ENCODE assay signal across 22 cellular contexts in genomic region chr3:151609491-151609890, GRCh38.
"Had no signal": no experiment of that assay in that cellular context is flagged by ENCODE, and none has a peak within 500 bp of the region (broad histone marks: within the 10 kb centered on the region; RNA-seq: fewer than 3 reads in every experiment).

No MANE protein-coding gene starts in this region.

- H3K27ac ChIP-seq: colonic mucosa, esophagus muscularis mucosa, gastrocnemius medialis, heart right ventricle, left lung, lower lobe of right lung had no signal

- H3K4me1 Mint-ChIP-seq: endodermal cell, naive B cell had no signal

- ATAC-seq: effector memory CD8-positive, alpha-beta T cell; gastrocnemius medialis; heart right ventricle; left cardiac atrium; left lung; left ventricle myocardium superior; lower lobe of right lung; mucosa of descending colon had no signal

- H3K36me3 ChIP-seq: colonic mucosa, esophagus muscularis mucosa, gastrocnemius medialis, heart right ventricle, left lung, lower lobe of right lung had no signal

- DNase-seq: colonic mucosa; cortex of kidney; effector CD8-positive, alpha-beta T cell; effector memory CD8-positive, alpha-beta T cell; endodermal cell; foreskin fibroblast; foreskin melanocyte; gastrocnemius medialis; glutamatergic neuron; head of caudate nucleus; heart right ventricle; hippocampal formation; left cardiac atrium; left lung; left ventricle myocardium superior; lower lobe of right lung; mesenchymal stem cell; mucosa of descending colon; naive B cell had no signal

- H3K27me3 Mint-ChIP-seq: dendritic cell treated with granulocyte-macrophage colony-stimulating factor and Interleukin-4, amounts not matched to agents 40 ng/mL and 50 ng/mL, for 4 days; naive B cell had no signal

- H3K4me1 ChIP-seq: colonic mucosa, esophagus muscularis mucosa, gastrocnemius medialis, left lung, lower lobe of right lung had no signal

- H3K27ac Mint-ChIP-seq: dendritic cell treated with granulocyte-macrophage colony-stimulating factor and Interleukin-4, amounts not matched to agents 40 ng/mL and 50 ng/mL, for 4 days; effector memory CD8-positive, alpha-beta T cell; endodermal cell; mesothelial cell of epicardium; naive B cell had no signal

- H3K27me3 ChIP-seq: colonic mucosa, esophagus muscularis mucosa, gastrocnemius medialis, heart right ventricle, left lung had no signal

- H3K4me3 Mint-ChIP-seq: dendritic cell treated with granulocyte-macrophage colony-stimulating factor and Interleukin-4, amounts not matched to agents 40 ng/mL and 50 ng/mL, for 4 days; effector memory CD8-positive, alpha-beta T cell; endodermal cell; mesothelial cell of epicardium; naive B cell had no signal

- H3K36me3 Mint-ChIP-seq: mesothelial cell of epicardium, naive B cell had no signal

- H3K4me3 ChIP-seq: colonic mucosa, esophagus muscularis mucosa, gastrocnemius medialis, heart right ventricle, left lung, lower lobe of right lung, mucosa of descending colon had no signal

- H3K9me3 Mint-ChIP-seq: effector memory CD8-positive, alpha-beta T cell had no signal

- H3K9me3 ChIP-seq: colonic mucosa, esophagus muscularis mucosa, gastrocnemius medialis, left lung, mucosa of descending colon had no signal
